Comparison of ENCODE assay signal across 8 cellular contexts in the genomic region with DNA sequence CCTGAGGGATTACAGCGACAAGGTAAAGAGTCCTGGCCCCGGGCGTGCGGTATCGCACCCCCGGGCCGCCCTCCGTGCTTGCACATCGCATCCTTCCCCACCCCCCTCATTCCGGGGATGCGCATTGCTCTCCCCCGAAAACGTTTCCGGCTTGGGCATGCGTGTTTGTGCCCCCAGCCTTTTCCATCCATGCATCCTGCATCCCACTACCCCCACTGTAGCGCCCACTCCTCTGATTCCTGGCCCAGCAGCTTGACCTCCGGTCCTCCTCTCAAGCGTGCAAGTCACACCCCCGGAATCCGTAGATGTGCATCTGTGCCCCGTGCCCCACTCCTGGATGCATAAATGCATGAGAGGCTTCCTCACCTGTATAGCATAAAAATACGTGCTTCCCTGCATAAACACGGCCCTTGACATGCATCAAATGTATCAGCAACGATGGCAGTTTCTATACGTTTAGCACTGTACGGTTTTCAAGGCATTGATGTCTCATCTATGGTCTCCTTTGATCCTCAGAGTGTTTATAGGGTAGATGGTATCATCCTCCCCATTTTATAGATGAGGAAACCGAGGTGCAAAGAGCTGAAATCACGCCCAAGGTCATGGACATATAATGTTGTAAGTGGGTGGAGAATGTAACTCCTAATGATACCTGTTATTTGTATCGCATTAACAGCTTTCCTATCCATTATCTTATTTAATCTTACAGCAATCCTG. TPM values are rescaled to one million over a fixed set of nuclear protein-coding genes. Genes with fewer than 3 reads are reported as not detected.
DNase-seq lines count a peak whose midpoint lies in the region; ATAC-seq and TF ChIP-seq lines count a peak whose summit lies in the region.

No MANE protein-coding gene starts in this region.

- ATAC-seq in HG02588 (IDR thresholded peaks at IDR 0.05; ENCODE audit: unreplicated experiment) (peak; percentile 8), esophagus mucosa (peak; percentile 3), GM21447 (IDR thresholded peaks at IDR 0.05; ENCODE audit: unreplicated experiment) (no peak)

- no peaks in the 10 kb centered on the region for H3K27me3 Mint-ChIP-seq in T-helper 1 cell treated with Interleukin-12 subunit alpha and Interleukin-12 subunit beta and Interleukin-4 antibody, amounts not matched to agents 30 μg/mL and 1 μg/mL, for 36 hours (ENCODE audit: low read depth)
- H3K27me3 Mint-ChIP-seq in progenitor cell of endocrine pancreas = no peaks in the 10 kb centered on the region

- peak; percentile 65 for DNase-seq in DMS 273 (lab: John Stamatoyannopoulos, UW; ENCODE audit: unreplicated experiment)
- no peak for DNase-seq in DMS 273 treated with DMSO at 0.1 percent for 48 hours (lab: John Stamatoyannopoulos, UW)
- no peak for DNase-seq in progenitor cell of endocrine pancreas (ENCODE audit: low spot score, unreplicated experiment)
- no peak for DNase-seq in DMS153 (lab: John Stamatoyannopoulos, UW)

- peaks cover 2% of the 10 kb centered on the region for H3K36me3 Mint-ChIP-seq in T-helper 1 cell treated with Interleukin-12 subunit alpha and Interleukin-12 subunit beta and Interleukin-4 antibody, amounts not matched to agents 30 μg/mL and 1 μg/mL, for 36 hours (ENCODE audit: low read depth)
- H3K36me3 Mint-ChIP-seq in progenitor cell of endocrine pancreas (ENCODE audit: insufficient read depth) = peaks cover 2% of the 10 kb centered on the region

- H3K27ac Mint-ChIP-seq in T-helper 1 cell treated with Interleukin-12 subunit alpha and Interleukin-12 subunit beta and Interleukin-4 antibody, amounts not matched to agents 30 μg/mL and 1 μg/mL, for 36 hours = peak overlapping the region; percentile 97
- peak overlapping the region; percentile 100 for H3K27ac Mint-ChIP-seq in progenitor cell of endocrine pancreas

- peak overlapping the region; percentile 93 for H3K4me3 Mint-ChIP-seq in T-helper 1 cell treated with Interleukin-12 subunit alpha and Interleukin-12 subunit beta and Interleukin-4 antibody, amounts not matched to agents 30 μg/mL and 1 μg/mL, for 36 hours
- H3K4me3 Mint-ChIP-seq in progenitor cell of endocrine pancreas (ENCODE audit: low read depth) = peak overlapping the region; percentile 89

- no peak for TF ChIP-seq CTCF in progenitor cell of endocrine pancreas (IDR thresholded peaks at IDR 0.05; ENCODE audit: unreplicated experiment)

- peaks cover 23% of the 10 kb centered on the region for H3K4me1 Mint-ChIP-seq in T-helper 1 cell treated with Interleukin-12 subunit alpha and Interleukin-12 subunit beta and Interleukin-4 antibody, amounts not matched to agents 30 μg/mL and 1 μg/mL, for 36 hours (ENCODE audit: low read depth)
- peaks cover 18% of the 10 kb centered on the region for H3K4me1 Mint-ChIP-seq in progenitor cell of endocrine pancreas (ENCODE audit: low read depth)

- no peaks in the 10 kb centered on the region for H3K9me3 Mint-ChIP-seq in T-helper 1 cell treated with Interleukin-12 subunit alpha and Interleukin-12 subunit beta and Interleukin-4 antibody, amounts not matched to agents 30 μg/mL and 1 μg/mL, for 36 hours
- H3K9me3 Mint-ChIP-seq in progenitor cell of endocrine pancreas (ENCODE audit: low read depth) = no peaks in the 10 kb centered on the region

RNA-seq across cellular contexts. Expression of a gene that starts 0.5 kb away (rescaled TPM):
- total RNA-seq in esophagus mucosa (3.0 TPM), progenitor cell of endocrine pancreas (24.7 and 28.1 TPM in 2 replicates)
